1 cellular context compared by ENCODE assay signal in the genomic region with DNA sequence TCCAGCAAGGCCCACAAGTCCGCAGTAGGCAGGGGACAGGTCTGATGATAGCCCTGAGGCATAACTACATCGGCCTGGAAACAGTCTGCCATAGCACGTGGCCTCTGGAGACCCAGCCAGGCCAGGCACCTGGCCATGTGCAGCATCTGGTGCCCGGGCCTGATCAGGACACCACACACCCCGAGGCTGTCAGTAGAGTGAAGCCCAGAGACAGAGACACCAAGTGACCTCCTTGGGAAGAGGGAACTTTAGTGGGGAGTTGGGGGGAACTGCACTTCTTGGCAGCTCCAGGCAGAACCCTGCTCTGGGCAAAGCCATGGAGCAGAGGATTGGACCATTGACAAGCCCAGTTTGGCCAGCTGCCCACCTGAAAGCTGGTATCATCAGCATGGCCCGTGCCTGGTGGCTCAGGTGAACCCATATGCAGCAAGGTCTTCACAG.
TF ChIP-seq lines count a peak whose summit lies in the region.

No MANE protein-coding gene starts in this region.

TF ChIP-seq in WTC11, 78 proteins besides CTCF, POLR2A, EP300 and RAD21 (continued from another document):
- TF ChIP-seq, protein P1, sequence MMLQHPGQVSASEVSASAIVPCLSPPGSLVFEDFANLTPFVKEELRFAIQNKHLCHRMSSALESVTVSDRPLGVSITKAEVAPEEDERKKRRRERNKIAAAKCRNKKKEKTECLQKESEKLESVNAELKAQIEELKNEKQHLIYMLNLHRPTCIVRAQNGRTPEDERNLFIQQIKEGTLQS (CRISPR knock-in tag; conservative IDR thresholded peaks at IDR 0.05), result no peak
- TF ChIP-seq SP1 (CRISPR knock-in tag; conservative IDR thresholded peaks at IDR 0.05) (no peak), ZNF671 (CRISPR knock-in tag; IDR thresholded peaks at IDR 0.05) (no peak)
